21 cellular contexts compared by ENCODE assay signal in the genomic region with DNA sequence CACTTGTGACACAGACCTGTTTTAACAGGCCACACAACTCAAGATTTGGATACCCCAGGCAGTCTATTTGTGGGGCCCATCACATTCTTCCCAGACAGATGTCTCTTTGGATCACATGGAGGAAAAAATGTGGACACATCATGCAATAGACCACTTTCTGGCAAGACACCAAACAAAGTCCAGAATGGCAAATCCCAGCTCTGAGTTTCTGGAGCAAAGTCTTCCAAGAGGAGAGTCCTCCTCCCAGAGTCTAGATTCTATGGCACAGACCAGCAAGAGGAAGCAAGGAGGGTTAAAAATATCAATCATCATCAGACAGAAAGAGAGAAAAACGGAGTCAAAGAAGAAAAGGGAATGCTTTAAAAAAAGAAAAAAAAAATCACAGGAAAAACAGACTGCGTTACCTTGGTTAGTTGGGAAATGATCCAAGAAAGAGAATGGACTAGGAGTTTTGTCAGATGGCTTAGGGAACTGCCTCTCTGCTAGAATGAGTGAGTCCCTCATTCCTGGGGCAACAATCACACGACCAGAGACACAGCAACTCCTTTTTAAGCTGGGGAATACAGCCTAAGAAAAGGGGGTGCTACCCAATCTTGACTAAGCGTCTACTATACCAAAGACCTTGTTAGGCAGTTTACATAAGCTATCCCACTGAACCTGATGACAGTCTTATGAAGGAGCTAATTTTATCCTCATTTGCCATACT.
DNase-seq lines count a peak whose midpoint lies in the region; ATAC-seq and TF ChIP-seq lines count a peak whose summit lies in the region.
"Had no signal": no experiment of that assay in that cellular context is flagged by ENCODE, and none has a peak within 500 bp of the region (broad histone marks: within the 10 kb centered on the region; RNA-seq: fewer than 3 reads in every experiment).

No MANE protein-coding gene starts in this region.

- H3K36me3 Mint-ChIP-seq in chondrocyte (ENCODE audit: low read depth) = peaks cover 2% of the 10 kb centered on the region

- in situ Hi-C loops in IMR-90 (cut with MboI; ENCODE audit: low sequenced_read_pairs) = no loop called here

- WGBS in IMR-90 (ENCODE audit: extremely low coverage in 2 of 2, insufficient read length in 1 of 2), 2 experiments = 100% methylated on average over 1 of the region's 4 CpGs; no CpG with 5 or more reads in 1 of the 2 experiments
- no CpG with 5 or more reads among the region's 4 CpGs for WGBS in mesendoderm (ENCODE audit: extremely low coverage, insufficient coverage, low lambda C conversion rate)

- no peak for TF ChIP-seq RAD21 in IMR-90 (IDR thresholded peaks at IDR 0.05; ENCODE audit: low read length)

- no peak overlapping the region for H4K91ac ChIP-seq in IMR-90 (ENCODE audit: insufficient read depth, low read depth, low read length)

- H3K9ac ChIP-seq in IMR-90 (ENCODE audit: low read depth, low read length) = no peak overlapping the region
- H3K9ac ChIP-seq in mesendoderm (ENCODE audit: low read length) = no peak overlapping the region
- H3K9ac ChIP-seq in MM.1S (ENCODE audit: low read length) = no peak overlapping the region
- H3K9ac ChIP-seq: BLaER1 treated with 17β-estradiol and CSF1 and Interleukin-3, amounts not matched to agents 10 nM and 100 nM had no signal

- H3K4me1 ChIP-seq in IMR-90 (ENCODE audit: control insufficient read depth, insufficient read depth, low read length) (peaks cover 2% of the 10 kb centered on the region; the same call in 1 of the 2 replicates), mesendoderm (ENCODE audit: control insufficient read depth, low read depth, low read length) (no peaks in the 10 kb centered on the region), MM.1S (ENCODE audit: low read length) (no peaks in the 10 kb centered on the region)
- H3K4me1 ChIP-seq: body of pancreas had no signal

- H3K9me3 ChIP-seq in IMR-90 (ENCODE audit: control insufficient read depth, insufficient read depth, low read length) = no peaks in the 10 kb centered on the region
- no peaks in the 10 kb centered on the region for H3K9me3 ChIP-seq in MM.1S (replicated peaks; ENCODE audit: insufficient read depth, low read length)
- H3K9me3 ChIP-seq: BLaER1 treated with 17β-estradiol and CSF1 and Interleukin-3, amounts not matched to agents 10 nM and 100 nM; body of pancreas; mucosa of descending colon; sigmoid colon; suprapubic skin had no signal

- CTCF ChIA-PET in IMR-90 (lab: Yijun Ruan, JAX) = no interaction called here

- H2BK15ac ChIP-seq in IMR-90 (ENCODE audit: low read depth, low read length) = no peak overlapping the region
- peak overlapping the region; percentile 85 for H2BK15ac ChIP-seq in mesendoderm (replicated peaks; ENCODE audit: low read depth)

- no peak overlapping the region for H3K4me3 Mint-ChIP-seq in chondrocyte (ENCODE audit: unreplicated experiment)

- H4K8ac ChIP-seq in IMR-90 (ENCODE audit: low read depth in 2 of 2, low read length in 2 of 2) (no peak overlapping the region), mesendoderm (ENCODE audit: low read depth, low read length) (peak overlapping the region; percentile 76)

- BruUV-seq in IMR-90 (replicated peaks; lab: Mats Ljungman, UMichigan) = no TSS peak

- H2AK5ac ChIP-seq in IMR-90 (ENCODE audit: low read depth, low read length) (no peak overlapping the region), mesendoderm (ENCODE audit: low read length) (no peak overlapping the region)

- dilution Hi-C loops in IMR-90 (cut with HindIII; ENCODE audit: low sequenced_read_pairs, unreplicated experiment) = no loop called here

- H3F3A ChIP-seq in MM.1S (ENCODE audit: insufficient read depth, low read length) = no peaks in the 10 kb centered on the region

- no peaks in the 10 kb centered on the region for H3K27me3 ChIP-seq in IMR-90 (ENCODE audit: control insufficient read depth, insufficient read depth, low read length)
- H3K27me3 ChIP-seq in mesendoderm (ENCODE audit: insufficient read depth, low read length, poor library complexity) = no peaks in the 10 kb centered on the region
- no peaks in the 10 kb centered on the region for H3K27me3 ChIP-seq in MM.1S (replicated peaks; ENCODE audit: insufficient read depth, low read length)
- H3K27me3 ChIP-seq: BLaER1 treated with 17β-estradiol and CSF1 and Interleukin-3, amounts not matched to agents 10 nM and 100 nM; body of pancreas; dorsolateral prefrontal cortex; sigmoid colon; suprapubic skin had no signal

- H3K4ac ChIP-seq in IMR-90 (ENCODE audit: low read depth, low read length) = no peak overlapping the region
- H3K4ac ChIP-seq in mesendoderm (ENCODE audit: low read depth, low read length) = no peak overlapping the region

- H3K23ac ChIP-seq in IMR-90 (ENCODE audit: low read depth, low read length) (no peak overlapping the region), mesendoderm (ENCODE audit: low read length) (no peak overlapping the region)

- H2BK120ac ChIP-seq in IMR-90 (ENCODE audit: low read depth, low read length) (no peak overlapping the region), mesendoderm (ENCODE audit: low read depth, low read length) (peak overlapping the region; percentile 28)

- no peak for TF ChIP-seq POLR2A in IMR-90 (IDR thresholded peaks at IDR 0.05; ENCODE audit: low read depth, low read length)

- no peak overlapping the region for H4K5ac ChIP-seq in IMR-90 (ENCODE audit: low read depth, low read length)
- H4K5ac ChIP-seq in mesendoderm (ENCODE audit: low read length) = no peak overlapping the region

- no peaks in the 10 kb centered on the region for H3K79me1 ChIP-seq in IMR-90 (ENCODE audit: low read depth in 1 of 2, low read length in 2 of 2)
- H3K79me1 ChIP-seq in mesendoderm (ENCODE audit: low read length) = no peaks in the 10 kb centered on the region

- no peak overlapping the region for H3K14ac ChIP-seq in IMR-90 (replicated peaks; ENCODE audit: low read depth, low read length)

- H3K9me2 ChIP-seq in MM.1S (replicated peaks; ENCODE audit: insufficient read depth, low read length) = no peaks in the 10 kb centered on the region

- peak overlapping the region; percentile 88 for H3K27ac Mint-ChIP-seq in chondrocyte (ENCODE audit: unreplicated experiment)

- no peak overlapping the region for H3K56ac ChIP-seq in IMR-90 (ENCODE audit: extremely low read depth, insufficient read depth, low read length)
- no peak overlapping the region for H3K56ac ChIP-seq in mesendoderm (ENCODE audit: low read length)

- H3K4me3 ChIP-seq in IMR-90 (ENCODE audit: insufficient read depth, low read depth, low read length) = no peak overlapping the region
- no peak overlapping the region for H3K4me3 ChIP-seq in mesendoderm (ENCODE audit: low read length)
- no peak overlapping the region for H3K4me3 ChIP-seq in MM.1S (ENCODE audit: low read length)
- H3K4me3 ChIP-seq: BLaER1 treated with 17β-estradiol and CSF1 and Interleukin-3, amounts not matched to agents 10 nM and 100 nM; body of pancreas; dorsolateral prefrontal cortex; mucosa of descending colon; sigmoid colon; suprapubic skin had no signal

- peaks cover 2% of the 10 kb centered on the region for H3K9me3 Mint-ChIP-seq in chondrocyte (ENCODE audit: low read depth)

- DNase-seq in EL (peak; percentile 49), IMR-90 (peak; percentile 37), chondrocyte (ENCODE audit: low spot score) (no peak), mesendoderm (no peak), Ammon's horn (ENCODE audit: low spot score) (no peak), GM10266 (ENCODE audit: extremely low spot score) (no peak), MM.1S (no peak)
- DNase-seq: activated CD4-positive, CD25-positive, alpha-beta regulatory T cell treated with anti-CD3 and anti-CD28 coated beads, Interleukin-2, amount 50 U/mL, for 72 hours; activated naive CD4-positive, alpha-beta T cell; body of pancreas; DMS79 treated with DMSO at 0.1 percent for 48 hours; dorsolateral prefrontal cortex; mucosa of descending colon; NCI-H1436; NCI-H345; SHP77 treated with DMSO at 0.1 percent for 48 hours; sigmoid colon had no signal

- H4K20me1 ChIP-seq in IMR-90 (ENCODE audit: insufficient read depth, low read length) = no peaks in the 10 kb centered on the region
- no peaks in the 10 kb centered on the region for H4K20me1 ChIP-seq in MM.1S (ENCODE audit: insufficient read depth, low read length)
- H4K20me1 ChIP-seq: BLaER1 treated with 17β-estradiol and CSF1 and Interleukin-3, amounts not matched to agents 10 nM and 100 nM had no signal

- POLR2A ChIA-PET in IMR-90 (lab: Charles Lee; ENCODE audit: unreplicated experiment) = no interaction called here

- H2AK9ac ChIP-seq in IMR-90 (replicated peaks; ENCODE audit: low read depth, low read length, poor library complexity) = no peak overlapping the region

- no peak overlapping the region for H2BK20ac ChIP-seq in IMR-90 (ENCODE audit: low read depth, low read length)

- intact Hi-C loops in IMR-90 (cut with micrococcal nuclease) = no loop called here

- H3K27ac ChIP-seq in IMR-90 (ENCODE audit: insufficient read depth, low read length) (no peak overlapping the region), mesendoderm (ENCODE audit: low read depth, low read length) (no peak overlapping the region), MM.1S (ENCODE audit: low read length) (no peak overlapping the region)
- H3K27ac ChIP-seq: BLaER1 treated with 17β-estradiol and CSF1 and Interleukin-3, amounts not matched to agents 10 nM and 100 nM; body of pancreas; dorsolateral prefrontal cortex; sigmoid colon; suprapubic skin had no signal

- H2AFZ ChIP-seq in IMR-90 (replicated peaks; ENCODE audit: low read length, poor library complexity) (no peak overlapping the region), MM.1S (ENCODE audit: low read length) (no peak overlapping the region)

- H3K4me2 ChIP-seq in IMR-90 (ENCODE audit: low read depth, low read length) (no peak overlapping the region), mesendoderm (ENCODE audit: low read length) (no peak overlapping the region), MM.1S (ENCODE audit: low read depth, low read length) (no peak overlapping the region)
- H3K4me2 ChIP-seq: BLaER1 treated with 17β-estradiol and CSF1 and Interleukin-3, amounts not matched to agents 10 nM and 100 nM had no signal

- H3K9me1 ChIP-seq in IMR-90 (ENCODE audit: insufficient read depth, low read length) = no peaks in the 10 kb centered on the region

- peaks cover 24% of the 10 kb centered on the region for H3K4me1 Mint-ChIP-seq in chondrocyte (ENCODE audit: low read depth)

- TF ChIP-seq CTCF in IMR-90 (conservative IDR thresholded peaks at IDR 0.05; ENCODE audit: low read depth, low read length) (no peak), chondrocyte (IDR thresholded peaks at IDR 0.05) (no peak), GM10266 (IDR thresholded peaks at IDR 0.05; ENCODE audit: control insufficient read depth, insufficient read depth, low read depth, missing control alignments) (no peak), MM.1S (IDR thresholded peaks at IDR 0.05; ENCODE audit: low read length) (no peak)

- no peaks in the 10 kb centered on the region for H3K27me3 Mint-ChIP-seq in chondrocyte (ENCODE audit: low read depth)

- H3K79me2 ChIP-seq in mesendoderm (ENCODE audit: control insufficient read depth, insufficient read depth, low read length) (no peaks in the 10 kb centered on the region), MM.1S (ENCODE audit: low read length) (no peaks in the 10 kb centered on the region)

- H3K36me3 ChIP-seq in IMR-90 (ENCODE audit: control insufficient read depth, insufficient read depth, low read length) = no peaks in the 10 kb centered on the region
- H3K36me3 ChIP-seq in mesendoderm (ENCODE audit: control insufficient read depth, insufficient read depth, low read length) = no peaks in the 10 kb centered on the region
- H3K36me3 ChIP-seq in MM.1S (replicated peaks; ENCODE audit: insufficient read depth, low read length) = no peaks in the 10 kb centered on the region
- H3K36me3 ChIP-seq: BLaER1 treated with 17β-estradiol and CSF1 and Interleukin-3, amounts not matched to agents 10 nM and 100 nM; sigmoid colon; suprapubic skin had no signal

- no peak overlapping the region for H3K18ac ChIP-seq in IMR-90 (ENCODE audit: low read depth, low read length)
- peak overlapping the region; percentile 76 for H3K18ac ChIP-seq in mesendoderm (ENCODE audit: low read length)

- no peak overlapping the region for H2BK5ac ChIP-seq in IMR-90 (ENCODE audit: low read depth, low read length, poor library complexity, severe bottlenecking)
- no peak overlapping the region for H2BK5ac ChIP-seq in mesendoderm (ENCODE audit: low read length)

- ATAC-seq in IMR-90 (ENCODE audit: low read depth) = no peak
- ATAC-seq in HG03280 (IDR thresholded peaks at IDR 0.05; ENCODE audit: unreplicated experiment) = no peak
- ATAC-seq: body of pancreas, esophagus mucosa, mucosa of descending colon had no signal

Comparison
In these comparisons a context has a peak if more than half of its experiments do, and no peak if none do; other contexts are left out.
1. DNase-seq: peak in EL (single experiment) and IMR-90 (single experiment); none in chondrocyte (single experiment), mesendoderm (single experiment), Ammon's horn (single experiment), GM10266 (single experiment) and MM.1S (single experiment).